8 cellular contexts compared by ENCODE assay signal in the genomic region with DNA sequence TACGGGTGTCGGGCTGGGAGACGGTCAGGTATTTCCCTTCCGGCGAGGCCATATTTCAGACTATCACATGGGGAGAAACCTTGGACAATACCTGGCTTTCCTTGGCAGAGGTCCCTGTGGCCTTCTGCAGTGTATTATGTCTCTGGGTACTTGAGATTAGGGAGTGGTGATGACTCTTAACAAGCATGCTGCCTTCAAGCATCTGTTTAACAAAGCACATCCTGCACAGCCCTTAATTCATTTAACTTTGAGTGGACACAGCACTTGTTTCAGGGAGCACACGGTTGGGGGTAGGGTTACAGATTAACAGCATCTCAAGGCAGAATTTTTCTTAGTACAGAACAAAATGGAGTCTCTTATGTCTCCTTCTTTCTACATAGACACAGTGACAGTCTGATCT. TPM values are rescaled to one million over a fixed set of nuclear protein-coding genes. Genes with fewer than 3 reads are reported as not detected.
"Had no signal": no experiment of that assay in that cellular context is flagged by ENCODE, and none has a peak within 500 bp of the region (broad histone marks: within the 10 kb centered on the region; RNA-seq: fewer than 3 reads in every experiment).

No MANE protein-coding gene starts in this region.

RNA-seq across cellular contexts. Expression of gene PPIAL4F, which starts 36.6 kb away (rescaled TPM):
- polyA plus RNA-seq: immature natural killer cell; lung; naive thymus-derived CD4-positive, alpha-beta T cell; neural cell; ovary; smooth muscle cell; thymus; urinary bladder had no signal
